ENCODE assay signal across 8 cellular contexts in genomic region chr12:12474931-12475485, GRCh38.
DNase-seq lines count a peak whose midpoint lies in the region; ATAC-seq and TF ChIP-seq lines count a peak whose summit lies in the region.

No MANE protein-coding gene starts in this region.

- POLR2A ChIA-PET in WTC11 (lab: Charles Lee): no interaction called here

- no peak for DNase-seq in WTC11 (ENCODE audit: low spot score)
- DNase-seq in fibroblast of the aortic adventitia (ENCODE audit: low read depth): peak; percentile 4
- no peak for DNase-seq in upper lobe of left lung
- DNase-seq in T1000 (lab: John Stamatoyannopoulos, UW): no peak
- DNase-seq in occipital lobe (lab: John Stamatoyannopoulos, UW): no peak
- no peak for DNase-seq in RPMI8226

- H3K4me1 ChIP-seq in upper lobe of left lung: peaks cover 0 to 5% (median 4%) of the 10 kb centered on the region in 4 donors

- no peak for TF ChIP-seq EP300 in upper lobe of left lung (IDR thresholded peaks at IDR 0.05)

- peaks cover 18% of the 10 kb centered on the region for H3K4me1 Mint-ChIP-seq in WTC11

- H3K27ac Mint-ChIP-seq in WTC11: peak overlapping the region; percentile 75

- peaks cover 17% of the 10 kb centered on the region for H3K9me3 Mint-ChIP-seq in WTC11

- H3K4me3 ChIP-seq in fibroblast of the aortic adventitia (ENCODE audit: low read depth, low read length) (no peak overlapping the region), upper lobe of left lung (no peak overlapping the region)

- H3K36me3 ChIP-seq in upper lobe of left lung: peaks cover 9 to 56% (median 27%) of the 10 kb centered on the region in 4 donors

- no peaks in the 10 kb centered on the region for H3K9me3 ChIP-seq in upper lobe of left lung

- TF ChIP-seq CTCF in WTC11 (IDR thresholded peaks at IDR 0.05) (no peak), fibroblast of the aortic adventitia (IDR thresholded peaks at IDR 0.05; ENCODE audit: insufficient read depth, low read length) (no peak), upper lobe of left lung (IDR thresholded peaks at IDR 0.05) (no peak)

- TF ChIP-seq POLR2A in upper lobe of left lung (IDR thresholded peaks at IDR 0.05): peak in 1 of 4 donors; percentile 43

- no peaks in the 10 kb centered on the region for H3K27me3 ChIP-seq in upper lobe of left lung

- no peaks in the 10 kb centered on the region; the same call in none of the 2 replicates for H3K27me3 Mint-ChIP-seq in WTC11 (ENCODE audit: low read depth)

- CTCF ChIA-PET in WTC11 (lab: Charles Lee): interaction anchor here (0.6 to 2.1 kb wide), 2 partner anchors 29 to 180 kb away, joined by 3 to 6 read pairs; no protein-coding TSS in a partner anchor

- ATAC-seq in GM19035 (IDR thresholded peaks at IDR 0.05; ENCODE audit: unreplicated experiment) (peak; percentile 97), HG02870 (IDR thresholded peaks at IDR 0.05; ENCODE audit: unreplicated experiment) (peak; percentile 96), WTC11 (no peak), upper lobe of left lung (ENCODE audit: low FRiP score in 2 of 2) (peak in 1 of 2 donors; percentile 62)

- 68 to 82% methylated on average over 12 of the region's 12 CpGs for WGBS in upper lobe of left lung, 2 donors

- no peak overlapping the region for H3K4me3 Mint-ChIP-seq in WTC11

- peak overlapping the region; percentile 31 to 63 (median 48) for H3K27ac ChIP-seq in upper lobe of left lung

- H3K36me3 Mint-ChIP-seq in WTC11: peaks cover 59% of the 10 kb centered on the region

TF ChIP-seq in WTC11, 78 proteins besides CTCF, POLR2A, EP300 and RAD21:
- TF ChIP-seq CREM (CRISPR knock-in tag; IDR thresholded peaks at IDR 0.05): no peak
